In the genomic region with DNA sequence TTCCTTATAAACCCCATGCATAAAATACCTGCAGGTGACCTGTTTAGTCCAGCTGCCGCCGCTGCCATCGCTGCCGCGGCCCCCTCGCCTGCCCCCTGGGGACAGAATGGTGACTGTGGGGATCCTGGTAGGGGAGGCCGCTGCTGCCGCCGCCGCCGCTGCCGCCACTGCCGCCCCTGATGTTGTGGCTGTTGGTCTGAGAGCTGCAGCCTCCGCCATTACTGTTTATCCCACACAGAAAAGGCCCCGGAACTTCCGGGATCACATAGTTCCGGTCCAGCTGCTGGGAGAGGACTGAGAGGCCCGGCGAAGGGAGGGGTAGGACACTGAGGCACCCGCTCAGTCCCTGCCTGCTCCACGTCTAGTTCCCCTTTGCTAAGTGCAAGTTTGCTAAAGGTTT, we compare ENCODE assay signal across 19 cellular contexts.
DNase-seq lines count a peak whose midpoint lies in the region; ATAC-seq, FAIRE-seq and TF ChIP-seq lines count a peak whose summit lies in the region.
"Had no signal": no experiment of that assay in that cellular context is flagged by ENCODE, and none has a peak within 500 bp of the region (broad histone marks: within the 10 kb centered on the region; RNA-seq: fewer than 3 reads in every experiment).

No MANE protein-coding gene starts in this region.

- 1% methylated on average over 14 of the region's 21 CpGs for WGBS in K562 (ENCODE audit: insufficient coverage, low coverage, missing lambda C conversion rate)

- no peak overlapping the region for H2AFZ ChIP-seq in K562 (ENCODE audit: low read depth, low read length)

- no peak for TF ChIP-seq RAD21 in K562 (CRISPR knock-in tag; conservative IDR thresholded peaks at IDR 0.05 in 1 of 2, IDR thresholded peaks at IDR 0.05 in 1 of 2)

- H3K27me3 ChIP-seq in K562 (ENCODE audit: control insufficient read depth in 2 of 2, insufficient read depth in 2 of 2, low read length in 2 of 2) = no peaks in the 10 kb centered on the region
- H3K27me3 ChIP-seq in upper lobe of right lung = no peaks in the 10 kb centered on the region

- no peaks in the 10 kb centered on the region for H3K9me1 ChIP-seq in K562 (ENCODE audit: control insufficient read depth, insufficient read depth, low read length)

- H3K27ac ChIP-seq in K562 (ENCODE audit: extremely low read depth, low read depth, low read length) = no peak overlapping the region
- no peak overlapping the region for H3K27ac ChIP-seq in upper lobe of right lung

- TF ChIP-seq EP300 in K562 (IDR thresholded peaks at IDR 0.05; ENCODE audit: low read length) = no peak

- TF ChIP-seq CTCF in K562 (IDR thresholded peaks at IDR 0.05 in 2 of 3, conservative IDR thresholded peaks at IDR 0.05 in 1 of 3; ENCODE audit: insufficient read depth in 2 of 3, low read depth in 1 of 3, low read length in 3 of 3) = no peak
- no peak for TF ChIP-seq CTCF in GM13977 (IDR thresholded peaks at IDR 0.05; ENCODE audit: extremely low read depth, insufficient read depth, missing control alignments)
- TF ChIP-seq CTCF in upper lobe of right lung (IDR thresholded peaks at IDR 0.05) = no peak

- no peak overlapping the region for H3K4me2 ChIP-seq in K562 (ENCODE audit: insufficient read depth, low read length)

- H3K4me3 ChIP-seq in K562 (no peak overlapping the region; the same call in 1 of the 2 replicates), upper lobe of right lung (no peak overlapping the region)

- no peaks in the 10 kb centered on the region for H4K20me1 ChIP-seq in K562 (replicated peaks; ENCODE audit: control insufficient read depth, insufficient read depth, low read length)

- H3K4me1 ChIP-seq in K562 (replicated peaks in 1 of 2; ENCODE audit: control insufficient read depth in 2 of 2, insufficient read depth in 2 of 2, low read length in 2 of 2) (no peaks in the 10 kb centered on the region), upper lobe of right lung (no peaks in the 10 kb centered on the region)
- H3K4me1 ChIP-seq: Caco-2 had no signal

- intact Hi-C loops in K562 (cut with micrococcal nuclease) = no loop called here
- intact Hi-C loops in upper lobe of right lung (cut with DNase I) = no loop called here

- no peaks in the 10 kb centered on the region for H3K79me2 ChIP-seq in K562 (ENCODE audit: control insufficient read depth, insufficient read depth, low read length)

- POLR2A ChIA-PET in K562 (lab: Yijun Ruan, JAX) = no interaction called here

- ATAC-seq in K562 (no peak), upper lobe of right lung (no peak)
- ATAC-seq: PC-3 had no signal

- no peak overlapping the region for H3K9ac ChIP-seq in K562 (ENCODE audit: insufficient read depth in 1 of 2, low read depth in 2 of 2, low read length in 2 of 2)

- FAIRE-seq in K562 (lab: Jason Lieb, UNC) (no peak), urothelium cell line (lab: Jason Lieb, UNC) (no peak)

- CTCF ChIA-PET in K562 (lab: Yijun Ruan, JAX; ENCODE audit: low intra/inter-chr PET ratio) = no interaction called here

- no peaks in the 10 kb centered on the region for H3K36me3 ChIP-seq in K562 (ENCODE audit: control insufficient read depth, insufficient read depth, low read length)
- no peaks in the 10 kb centered on the region for H3K36me3 ChIP-seq in upper lobe of right lung

- DNase-seq in NCI-H1436 (lab: John Stamatoyannopoulos, UW) = peak; percentile 26
- no peak for DNase-seq in NCI-H1436 treated with DMSO at 0.1 percent for 48 hours (lab: John Stamatoyannopoulos, UW)
- peak; percentile 79 for DNase-seq in NCI-H2227 treated with DMSO at 0.1 percent for 48 hours (lab: John Stamatoyannopoulos, UW)
- DNase-seq in K562 (ENCODE audit: extremely low read depth in 1 of 4, low spot score in 3 of 4) = peak in 1 of 4 experiments; percentile 22
- peak; percentile 50 for DNase-seq in urothelium cell line (ENCODE audit: low spot score)
- no peak for DNase-seq in SKM-1 treated with dmso at 0.1 percent for 144 hours (lab: John Stamatoyannopoulos, UW; ENCODE audit: unreplicated experiment)
- DNase-seq in GM13977 (ENCODE audit: low spot score) = no peak
- no peak for DNase-seq in upper lobe of right lung
- DNase-seq: 8988T; Caco-2; CD4-positive, CD25-positive, alpha-beta regulatory T cell; GDM1; GOT3; NCI-H1417; NCI-H2081; NCI-H2171 treated with DMSO at 0.1 percent for 48 hours; NCI-H774; PC-3; SW 1271 had no signal

- BruUV-seq in K562 (replicated peaks; lab: Mats Ljungman, UMichigan) = no TSS peak

- TF ChIP-seq POLR2A in K562 (conservative IDR thresholded peaks at IDR 0.05) = no peak

- in situ Hi-C loops in K562 (cut with MboI) (no loop called here), GM13977 (cut with MboI; ENCODE audit: low pct_unique_long_range_greater_than_20kb, low sequenced_read_pairs, unreplicated experiment) (no loop called here)

- H3K9me3 ChIP-seq in K562 (replicated peaks; ENCODE audit: control insufficient read depth, insufficient read depth, low read depth, low read length) = no peaks in the 10 kb centered on the region
- no peaks in the 10 kb centered on the region for H3K9me3 ChIP-seq in upper lobe of right lung
- H3K9me3 ChIP-seq: Caco-2 had no signal

TF ChIP-seq in K562, 482 proteins besides CTCF, POLR2A, EP300 and RAD21 (continues in another document):
- no peak for TF ChIP-seq NCOA2 (IDR thresholded peaks at IDR 0.05; ENCODE audit: partially characterized antibody in 2 of 2)
- TF ChIP-seq GABPA (tag; conservative IDR thresholded peaks at IDR 0.05; ENCODE audit: low read depth) = peak; percentile 90
- TF ChIP-seq ZFX (CRISPR knock-in tag; IDR thresholded peaks at IDR 0.05) = peak; percentile 39; the same call in 1 of the 2 replicates
- TF ChIP-seq SNIP1 (IDR thresholded peaks at IDR 0.05; ENCODE audit: low read depth) = no peak
- no peak for TF ChIP-seq SREBF1 (IDR thresholded peaks at IDR 0.05; ENCODE audit: borderline replicate concordance, low read depth, low read length)
- TF ChIP-seq, protein P1, sequence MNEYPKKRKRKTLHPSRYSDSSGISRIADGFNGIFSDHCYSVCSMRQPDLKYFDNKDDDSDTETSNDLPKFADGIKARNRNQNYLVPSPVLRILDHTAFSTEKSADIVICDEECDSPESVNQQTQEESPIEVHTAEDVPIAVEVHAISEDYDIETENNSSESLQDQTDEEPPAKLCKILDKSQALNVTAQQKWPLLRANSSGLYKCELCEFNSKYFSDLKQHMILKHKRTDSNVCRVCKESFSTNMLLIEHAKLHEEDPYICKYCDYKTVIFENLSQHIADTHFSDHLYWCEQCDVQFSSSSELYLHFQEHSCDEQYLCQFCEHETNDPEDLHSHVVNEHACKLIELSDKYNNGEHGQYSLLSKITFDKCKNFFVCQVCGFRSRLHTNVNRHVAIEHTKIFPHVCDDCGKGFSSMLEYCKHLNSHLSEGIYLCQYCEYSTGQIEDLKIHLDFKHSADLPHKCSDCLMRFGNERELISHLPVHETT (CRISPR knock-in tag; conservative IDR thresholded peaks at IDR 0.05 in 1 of 2, IDR thresholded peaks at IDR 0.05 in 1 of 2) = 0 out of 4 replicates have a peak, but pooled peaks of 1 of the 2 experiments have one; percentile 28
- TF ChIP-seq MLLT1 (IDR thresholded peaks at IDR 0.05) = no peak
- TF ChIP-seq, protein P2, sequence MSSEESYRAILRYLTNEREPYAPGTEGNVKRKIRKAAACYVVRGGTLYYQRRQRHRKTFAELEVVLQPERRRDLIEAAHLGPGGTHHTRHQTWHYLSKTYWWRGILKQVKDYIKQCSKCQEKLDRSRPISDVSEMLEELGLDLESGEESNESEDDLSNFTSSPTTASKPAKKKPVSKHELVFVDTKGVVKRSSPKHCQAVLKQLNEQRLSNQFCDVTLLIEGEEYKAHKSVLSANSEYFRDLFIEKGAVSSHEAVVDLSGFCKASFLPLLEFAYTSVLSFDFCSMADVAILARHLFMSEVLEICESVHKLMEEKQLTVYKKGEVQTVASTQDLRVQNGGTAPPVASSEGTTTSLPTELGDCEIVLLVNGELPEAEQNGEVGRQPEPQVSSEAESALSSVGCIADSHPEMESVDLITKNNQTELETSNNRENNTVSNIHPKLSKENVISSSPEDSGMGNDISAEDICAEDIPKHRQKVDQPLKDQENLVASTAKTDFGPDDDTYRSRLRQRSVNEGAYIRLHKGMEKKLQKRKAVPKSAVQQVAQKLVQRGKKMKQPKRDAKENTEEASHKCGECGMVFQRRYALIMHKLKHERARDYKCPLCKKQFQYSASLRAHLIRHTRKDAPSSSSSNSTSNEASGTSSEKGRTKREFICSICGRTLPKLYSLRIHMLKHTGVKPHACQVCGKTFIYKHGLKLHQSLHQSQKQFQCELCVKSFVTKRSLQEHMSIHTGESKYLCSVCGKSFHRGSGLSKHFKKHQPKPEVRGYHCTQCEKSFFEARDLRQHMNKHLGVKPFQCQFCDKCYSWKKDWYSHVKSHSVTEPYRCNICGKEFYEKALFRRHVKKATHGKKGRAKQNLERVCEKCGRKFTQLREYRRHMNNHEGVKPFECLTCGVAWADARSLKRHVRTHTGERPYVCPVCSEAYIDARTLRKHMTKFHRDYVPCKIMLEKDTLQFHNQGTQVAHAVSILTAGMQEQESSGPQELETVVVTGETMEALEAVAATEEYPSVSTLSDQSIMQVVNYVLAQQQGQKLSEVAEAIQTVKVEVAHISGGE (CRISPR knock-in tag; IDR thresholded peaks at IDR 0.05) = peak in 1 of 3 experiments; percentile 68; a peak in 1 of 6 replicates
- peak; percentile 29; the same call in 1 of the 2 replicates for TF ChIP-seq PHF8 (IDR thresholded peaks at IDR 0.05; ENCODE audit: borderline replicate concordance, low read length)
- TF ChIP-seq NR4A1 (CRISPR knock-in tag; IDR thresholded peaks at IDR 0.05) = no peak
- no peak for TF ChIP-seq NR4A1 (tag; IDR thresholded peaks at IDR 0.05)
- TF ChIP-seq POLR3A (IDR thresholded peaks at IDR 0.05; ENCODE audit: borderline replicate concordance, extremely low read depth, insufficient read depth, insufficient read length) = no peak

Comparison
In these comparisons a context has a peak if more than half of its experiments do, and no peak if none do; other contexts are left out.
1. DNase-seq: peak in NCI-H1436 (single experiment), NCI-H2227 treated with DMSO at 0.1 percent for 48 hours (single experiment) and urothelium cell line (single experiment); none in NCI-H1436 treated with DMSO at 0.1 percent for 48 hours (single experiment), SKM-1 treated with dmso at 0.1 percent for 144 hours (single experiment), GM13977 (single experiment) and upper lobe of right lung (single experiment).